18 cellular contexts compared by ENCODE assay signal in genomic region chr2:180010701-180011100, GRCh38.
"Had no signal": no experiment of that assay in that cellular context is flagged by ENCODE, and none has a peak within 500 bp of the region (broad histone marks: within the 10 kb centered on the region; RNA-seq: fewer than 3 reads in every experiment).

No MANE protein-coding gene starts in this region.

- H3K27ac ChIP-seq: parathyroid adenoma, right lobe of liver, stomach, vagina, VCaP had no signal

- H3K9me3 Mint-ChIP-seq: endodermal cell; nephron; stimulated activated effector memory CD8-positive, alpha-beta T cell treated with anti-CD3 and anti-CD28 coated beads, Interleukin-12 subunit alpha, Interleukin-12 subunit beta, amount 100 ng/mL, for 72 hours had no signal

- H3K27me3 ChIP-seq: right lobe of liver, stomach, vagina had no signal

- H3K36me3 ChIP-seq: right lobe of liver, stomach, vagina had no signal

- H3K4me3 Mint-ChIP-seq: activated naive CD8-positive, alpha-beta T cell; endodermal cell; nephron; stimulated activated effector memory CD8-positive, alpha-beta T cell treated with anti-CD3 and anti-CD28 coated beads, Interleukin-12 subunit alpha, Interleukin-12 subunit beta, amount 100 ng/mL, for 72 hours had no signal

- H3K9ac ChIP-seq: parathyroid adenoma had no signal

- H3K4me3 ChIP-seq: lung, right lobe of liver, stomach, vagina had no signal

- H2AFZ ChIP-seq: parathyroid adenoma had no signal

- ATAC-seq: right lobe of liver; stimulated activated effector memory CD8-positive, alpha-beta T cell treated with anti-CD3 and anti-CD28 coated beads, Interleukin-12 subunit alpha, Interleukin-12 subunit beta, amount 100 ng/mL, for 72 hours had no signal

- H3K36me3 Mint-ChIP-seq: activated naive CD8-positive, alpha-beta T cell; stimulated activated effector memory CD8-positive, alpha-beta T cell treated with anti-CD3 and anti-CD28 coated beads, Interleukin-12 subunit alpha, Interleukin-12 subunit beta, amount 100 ng/mL, for 72 hours had no signal

- DNase-seq: activated CD4-positive, alpha-beta T cell treated with anti-CD3 and anti-CD28 coated beads for 1 hour; activated CD4-positive, alpha-beta T cell treated with anti-CD3 and anti-CD28 coated beads, Interleukin-2, amount 50 U/mL, for 48 hours; activated T-cell treated with anti-CD3 and anti-CD28 coated beads for 4 hours; endodermal cell; hypothalamus; midbrain; right lobe of liver; small intestine; stimulated activated CD4-positive, alpha-beta T cell treated with anti-CD3 and anti-CD28 coated beads, Interleukin-4, amount 100 ng/mL, for 1 hour; stomach; trophoblast cell had no signal

- H3K27ac Mint-ChIP-seq: activated naive CD8-positive, alpha-beta T cell; endodermal cell; nephron; stimulated activated effector memory CD8-positive, alpha-beta T cell treated with anti-CD3 and anti-CD28 coated beads, Interleukin-12 subunit alpha, Interleukin-12 subunit beta, amount 100 ng/mL, for 72 hours had no signal

- H3K9me3 ChIP-seq: stomach, vagina had no signal

- H3K27me3 Mint-ChIP-seq: activated naive CD8-positive, alpha-beta T cell had no signal

- H3K4me1 ChIP-seq: parathyroid adenoma had no signal
